20 cellular contexts compared by ENCODE assay signal in the genomic region with DNA sequence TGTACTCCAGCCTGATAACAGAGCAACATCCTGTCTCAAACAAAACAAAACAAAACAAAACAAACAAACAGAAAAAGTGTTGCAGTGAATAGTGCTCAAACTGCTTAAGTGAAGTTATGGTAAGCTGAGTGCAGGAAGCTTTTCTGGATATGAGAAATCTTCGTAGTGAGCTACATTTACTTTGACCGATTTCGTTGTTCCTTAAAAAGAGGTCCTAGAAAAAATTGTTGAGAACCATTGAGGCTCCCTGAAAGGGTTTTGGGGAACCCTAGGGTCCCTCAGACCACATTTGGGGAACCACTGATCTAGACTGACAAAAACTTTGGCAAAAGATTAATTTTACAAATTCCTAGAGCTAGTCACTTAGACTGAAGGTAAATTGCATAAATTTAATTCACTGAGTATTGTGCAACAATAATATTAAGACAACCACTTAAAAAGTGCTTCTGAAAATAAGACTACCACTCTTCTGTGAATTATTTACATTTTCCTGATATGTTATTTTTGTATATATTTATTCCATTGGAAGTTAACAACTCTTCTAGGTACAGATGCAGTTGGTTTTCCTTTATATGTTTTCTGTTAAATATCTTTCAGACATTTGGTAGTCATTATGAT.
A peak's percentile ranks its signal among the peaks of the same experiment; 100 is the strongest.
DNase-seq lines count a peak whose midpoint lies in the region; ATAC-seq, FAIRE-seq and TF ChIP-seq lines count a peak whose summit lies in the region.
"Had no signal": no experiment of that assay in that cellular context is flagged by ENCODE, and none has a peak within 500 bp of the region (broad histone marks: within the 10 kb centered on the region; RNA-seq: fewer than 3 reads in every experiment).

No MANE protein-coding gene starts in this region.

- H3K36me3 Mint-ChIP-seq in H9 (ENCODE audit: insufficient read depth in 1 of 3, low read depth in 3 of 3) (no peaks in the 10 kb centered on the region), nephron progenitor cell (ENCODE audit: low read depth) (no peaks in the 10 kb centered on the region)
- H3K36me3 Mint-ChIP-seq: CD14-positive monocyte; CD4-positive, alpha-beta memory T cell; CD4-positive, CD25-positive, alpha-beta regulatory T cell; CD8-positive, alpha-beta memory T cell had no signal

- no peak overlapping the region for H3K18ac ChIP-seq in H9 (ENCODE audit: insufficient read length, low read depth, low read length)

- no peak overlapping the region for H3K14ac ChIP-seq in H9 (ENCODE audit: insufficient read depth, low read length)

- no peak overlapping the region for H3K4me3 Mint-ChIP-seq in H9
- no peak overlapping the region for H3K4me3 Mint-ChIP-seq in nephron progenitor cell
- H3K4me3 Mint-ChIP-seq: CD14-positive monocyte; CD4-positive, alpha-beta memory T cell; CD4-positive, CD25-positive, alpha-beta regulatory T cell; CD8-positive, alpha-beta memory T cell had no signal

- H3K23ac ChIP-seq in H9 (ENCODE audit: insufficient read length, low read depth, low read length): no peak overlapping the region

- no peak overlapping the region for H2BK5ac ChIP-seq in H9 (ENCODE audit: insufficient read length, low read length)

- TF ChIP-seq RAD21 in HepG2 (CRISPR knock-in tag; IDR thresholded peaks at IDR 0.05): no peak
- TF ChIP-seq RAD21 in K562 (CRISPR knock-in tag; conservative IDR thresholded peaks at IDR 0.05 in 1 of 2, IDR thresholded peaks at IDR 0.05 in 1 of 2): no peak

- POLR2A ChIA-PET in HepG2 (lab: Yijun Ruan, JAX) (no interaction called here), K562 (lab: Yijun Ruan, JAX) (interaction anchor here (1.7 kb wide), 1 partner anchor 18 kb away, joined by 4 read pairs; no protein-coding TSS in a partner anchor)

- CTCF ChIA-PET in HepG2 (lab: Yijun Ruan, JAX; ENCODE audit: low intra/inter-chr PET ratio, low total read pairs) (no interaction called here), K562 (lab: Yijun Ruan, JAX; ENCODE audit: low intra/inter-chr PET ratio) (no interaction called here)

- TF ChIP-seq POLR2A in HepG2 (IDR thresholded peaks at IDR 0.05; ENCODE audit: insufficient read depth in 1 of 2, low read depth in 2 of 2, low read length in 2 of 2): no peak
- no peak for TF ChIP-seq POLR2A in right lobe of liver (IDR thresholded peaks at IDR 0.05)
- TF ChIP-seq POLR2A in K562 (conservative IDR thresholded peaks at IDR 0.05): no peak

- H3K4me1 Mint-ChIP-seq in H9: peaks cover 9 to 20% of the 10 kb centered on the region in 2 experiments
- H3K4me1 Mint-ChIP-seq in nephron progenitor cell: peaks cover 56% of the 10 kb centered on the region
- H3K4me1 Mint-ChIP-seq: CD14-positive monocyte had no signal

- H2BK15ac ChIP-seq in H9 (ENCODE audit: low read depth, low read length): no peak overlapping the region

- H4K20me1 ChIP-seq in HepG2 (ENCODE audit: insufficient read depth, low read length) (no peaks in the 10 kb centered on the region), H9 (ENCODE audit: control insufficient read depth, insufficient read depth, insufficient read length) (no peaks in the 10 kb centered on the region), K562 (replicated peaks; ENCODE audit: control insufficient read depth, insufficient read depth, low read length) (no peaks in the 10 kb centered on the region)
- H4K20me1 ChIP-seq: BLaER1 had no signal

- H3K9ac ChIP-seq in HepG2 (ENCODE audit: insufficient read depth, low read depth, low read length): no peak overlapping the region
- no peak overlapping the region for H3K9ac ChIP-seq in H9 (ENCODE audit: extremely low read depth, insufficient read length, low read length)
- no peak overlapping the region for H3K9ac ChIP-seq in K562 (ENCODE audit: insufficient read depth in 1 of 2, low read depth in 2 of 2, low read length in 2 of 2)
- H3K9ac ChIP-seq: BLaER1 had no signal

- no peak overlapping the region for H4K8ac ChIP-seq in H9 (replicated peaks; ENCODE audit: insufficient read length, low read depth, low read length)

- BruUV-seq in HepG2 (replicated peaks; lab: Mats Ljungman, UMichigan) (no TSS peak), K562 (replicated peaks; lab: Mats Ljungman, UMichigan) (no TSS peak)

- no peak overlapping the region for H3K27ac ChIP-seq in HepG2 (ENCODE audit: extremely low read length, insufficient read depth, low read length)
- no peak overlapping the region for H3K27ac ChIP-seq in right lobe of liver
- no peak overlapping the region for H3K27ac ChIP-seq in H9 (ENCODE audit: insufficient read length, low read depth, low read length)
- H3K27ac ChIP-seq in K562 (ENCODE audit: extremely low read depth, low read depth, low read length): no peak overlapping the region
- H3K27ac ChIP-seq: 22Rv1, BLaER1 had no signal

- TF ChIP-seq CTCF in HepG2 (CRISPR knock-in tag; IDR thresholded peaks at IDR 0.05) (no peak), right lobe of liver (IDR thresholded peaks at IDR 0.05) (no peak), H9 (conservative IDR thresholded peaks at IDR 0.05) (no peak), K562 (IDR thresholded peaks at IDR 0.05 in 2 of 3, conservative IDR thresholded peaks at IDR 0.05 in 1 of 3; ENCODE audit: insufficient read depth in 2 of 3, low read depth in 1 of 3, low read length in 3 of 3) (no peak), nephron progenitor cell (IDR thresholded peaks at IDR 0.05) (no peak)

- H3K9me3 ChIP-seq in HepG2 (ENCODE audit: low read length) (no peaks in the 10 kb centered on the region), right lobe of liver (no peaks in the 10 kb centered on the region), H9 (ENCODE audit: control insufficient read depth, low read depth, low read length) (no peaks in the 10 kb centered on the region), K562 (replicated peaks; ENCODE audit: control insufficient read depth, insufficient read depth, low read depth, low read length) (no peaks in the 10 kb centered on the region), HAP-1 (no peaks in the 10 kb centered on the region)
- H3K9me3 ChIP-seq: BE2C, BLaER1 had no signal

- no peak for TF ChIP-seq EP300 in HepG2 (IDR thresholded peaks at IDR 0.05; ENCODE audit: low read depth in 2 of 2, low read length in 2 of 2)
- no peak for TF ChIP-seq EP300 in HepG2 (CRISPR knock-in tag; IDR thresholded peaks at IDR 0.05; ENCODE audit: borderline replicate concordance)
- no peak for TF ChIP-seq EP300 in K562 (IDR thresholded peaks at IDR 0.05; ENCODE audit: low read length)

- DNase-seq in HepG2 (ENCODE audit: low spot score) (no peak), right lobe of liver (no peak), H9 (no peak), K562 (ENCODE audit: extremely low read depth in 1 of 4, low spot score in 3 of 4) (no peak), HAP-1 (ENCODE audit: low spot score in 2 of 2) (no peak), nephron progenitor cell (no peak)
- DNase-seq: ACHN; BE2C; C1 segment of cervical spinal cord; CD4-positive, alpha-beta memory T cell; CD4-positive, CD25-positive, alpha-beta regulatory T cell; CD8-positive, alpha-beta memory T cell; COR-L47; DMS79 treated with DMSO at 0.1 percent for 48 hours; GF-D8 had no signal

- H3K4ac ChIP-seq in H9 (ENCODE audit: low read depth, low read length): no peak overlapping the region

- H3K23me2 ChIP-seq in H9 (ENCODE audit: insufficient read length, low read depth, low read length, poor library complexity, severe bottlenecking): no peaks in the 10 kb centered on the region

- no peaks in the 10 kb centered on the region for H3K79me1 ChIP-seq in H9 (ENCODE audit: insufficient read depth, low read depth, low read length, poor library complexity, severe bottlenecking)

- no peak for FAIRE-seq in HepG2 (lab: Jason Lieb, UNC)
- FAIRE-seq in K562 (lab: Jason Lieb, UNC): no peak
- FAIRE-seq: G401.6, GM19239 had no signal

- ATAC-seq in HepG2 (no peak), right lobe of liver (no peak), K562 (no peak)

- H3K79me2 ChIP-seq in HepG2 (ENCODE audit: insufficient read depth, low read length): no peaks in the 10 kb centered on the region
- H3K79me2 ChIP-seq in H9 (ENCODE audit: insufficient read depth, low read length): peaks cover 2% of the 10 kb centered on the region; the same call in 1 of the 2 replicates
- no peaks in the 10 kb centered on the region for H3K79me2 ChIP-seq in K562 (ENCODE audit: control insufficient read depth, insufficient read depth, low read length)

- H3K9me3 Mint-ChIP-seq in H9 (no peaks in the 10 kb centered on the region), nephron progenitor cell (no peaks in the 10 kb centered on the region)
- H3K9me3 Mint-ChIP-seq: CD4-positive, alpha-beta memory T cell; CD4-positive, CD25-positive, alpha-beta regulatory T cell had no signal

- H2BK120ac ChIP-seq in H9 (ENCODE audit: low read depth, low read length, poor library complexity, severe bottlenecking): no peak overlapping the region

- H3K56ac ChIP-seq in H9 (ENCODE audit: insufficient read length, low read depth, low read length): no peak overlapping the region

- in situ Hi-C loops in HepG2 (cut with HindIII; ENCODE audit: extremely low pct_ligation_motif_present, low pct_unique_long_range_greater_than_20kb): no loop called here
- in situ Hi-C loops in K562 (cut with MboI): no loop called here
- in situ Hi-C loops in HAP-1 (cut with MboI; ENCODE audit: low sequenced_read_pairs): no loop called here

- no peak overlapping the region for H3K4me3 ChIP-seq in HepG2 (replicated peaks in 1 of 3; ENCODE audit: insufficient read depth in 1 of 3, low read depth in 2 of 3, low read length in 3 of 3)
- H3K4me3 ChIP-seq in right lobe of liver: no peak overlapping the region
- no peak overlapping the region for H3K4me3 ChIP-seq in K562
- H3K4me3 ChIP-seq in HAP-1: no peak overlapping the region
- H3K4me3 ChIP-seq: BLaER1 had no signal

- no peak overlapping the region for H3T11ph ChIP-seq in H9 (ENCODE audit: low read length)

- no peak overlapping the region for H2AFZ ChIP-seq in HepG2 (ENCODE audit: low read length)
- no peak overlapping the region for H2AFZ ChIP-seq in H9 (ENCODE audit: low read length)
- no peak overlapping the region for H2AFZ ChIP-seq in K562 (ENCODE audit: low read depth, low read length)

- H4K91ac ChIP-seq in H9 (ENCODE audit: insufficient read length, low read depth, low read length): no peak overlapping the region

- no peak overlapping the region for H4K5ac ChIP-seq in H9 (ENCODE audit: insufficient read length, low read depth, low read length)

- WGBS in HepG2 (ENCODE audit: low lambda C conversion rate): 81% methylated on average over 3 of the region's 3 CpGs
- WGBS in right lobe of liver (ENCODE audit: insufficient coverage, low coverage, low lambda C conversion rate, missing lambda C conversion rate): 79% methylated on average over 3 of the region's 3 CpGs
- WGBS in H9 (ENCODE audit: extremely low coverage, insufficient read length, low lambda C conversion rate): no CpG with 5 or more reads among the region's 3 CpGs
- 0% methylated on average over 3 of the region's 3 CpGs for WGBS in K562 (ENCODE audit: insufficient coverage, low coverage, missing lambda C conversion rate)

- intact Hi-C loops in HepG2 (cut with micrococcal nuclease; ENCODE audit: unreplicated experiment) (no loop called here), right lobe of liver (cut with DNase I) (no loop called here), K562 (cut with micrococcal nuclease) (no loop called here)

- H3K4me2 ChIP-seq in HepG2 (ENCODE audit: low read depth, low read length) (no peak overlapping the region), H9 (ENCODE audit: insufficient read depth, insufficient read length, low read length) (no peak overlapping the region), K562 (ENCODE audit: insufficient read depth, low read length) (no peak overlapping the region)
- H3K4me2 ChIP-seq: BLaER1 had no signal

- H3K27me3 Mint-ChIP-seq in H9 (ENCODE audit: low read depth) (no peaks in the 10 kb centered on the region), nephron progenitor cell (ENCODE audit: low read depth, poor library complexity) (no peaks in the 10 kb centered on the region)

- H3K27ac Mint-ChIP-seq in H9 (peak overlapping the region in 2 of 3 experiments; percentile 35 to 91; a peak in 1 of 7 replicates), nephron progenitor cell (no peak overlapping the region)
- H3K27ac Mint-ChIP-seq: CD14-positive monocyte; CD4-positive, alpha-beta memory T cell; CD4-positive, CD25-positive, alpha-beta regulatory T cell; CD8-positive, alpha-beta memory T cell had no signal

- H3K36me3 ChIP-seq in HepG2 (replicated peaks in 1 of 2; ENCODE audit: control insufficient read depth in 1 of 2, insufficient read depth in 2 of 2, low read length in 2 of 2): no peaks in the 10 kb centered on the region
- no peaks in the 10 kb centered on the region for H3K36me3 ChIP-seq in right lobe of liver
- H3K36me3 ChIP-seq in K562 (ENCODE audit: control insufficient read depth, insufficient read depth, low read length): no peaks in the 10 kb centered on the region
- H3K36me3 ChIP-seq in HAP-1 (replicated peaks): no peaks in the 10 kb centered on the region
- H3K36me3 ChIP-seq: BE2C, BLaER1 had no signal

- H3K27me3 ChIP-seq in HepG2 (ENCODE audit: control insufficient read depth in 1 of 2, insufficient read depth in 2 of 2, low read length in 2 of 2) (no peaks in the 10 kb centered on the region), right lobe of liver (no peaks in the 10 kb centered on the region), H9 (ENCODE audit: insufficient read depth, low read length) (no peaks in the 10 kb centered on the region), K562 (ENCODE audit: control insufficient read depth in 2 of 2, insufficient read depth in 2 of 2, low read length in 2 of 2) (no peaks in the 10 kb centered on the region), HAP-1 (ENCODE audit: low read depth) (peaks cover 10% of the 10 kb centered on the region; the same call in 1 of the 2 replicates)
- H3K27me3 ChIP-seq: BE2C, BLaER1 had no signal

- H3K4me1 ChIP-seq in HepG2 (ENCODE audit: insufficient read depth, low read length) (no peaks in the 10 kb centered on the region), right lobe of liver (no peaks in the 10 kb centered on the region), H9 (ENCODE audit: insufficient read depth, low read length) (no peaks in the 10 kb centered on the region), K562 (replicated peaks in 1 of 2; ENCODE audit: control insufficient read depth in 2 of 2, insufficient read depth in 2 of 2, low read length in 2 of 2) (no peaks in the 10 kb centered on the region), HAP-1 (no peaks in the 10 kb centered on the region)
- H3K4me1 ChIP-seq: BE2C had no signal

- H3K9me1 ChIP-seq in K562 (ENCODE audit: control insufficient read depth, insufficient read depth, low read length): no peaks in the 10 kb centered on the region

- no peak overlapping the region for H2AK5ac ChIP-seq in H9 (ENCODE audit: insufficient read length, low read length)

- H2BK20ac ChIP-seq in H9 (ENCODE audit: low read depth, low read length, poor library complexity, severe bottlenecking): no peak overlapping the region

- H2BK12ac ChIP-seq in H9 (ENCODE audit: insufficient read length, low read depth, low read length): no peak overlapping the region
